ENCODE assay signal across 11 cellular contexts in the genomic region with DNA sequence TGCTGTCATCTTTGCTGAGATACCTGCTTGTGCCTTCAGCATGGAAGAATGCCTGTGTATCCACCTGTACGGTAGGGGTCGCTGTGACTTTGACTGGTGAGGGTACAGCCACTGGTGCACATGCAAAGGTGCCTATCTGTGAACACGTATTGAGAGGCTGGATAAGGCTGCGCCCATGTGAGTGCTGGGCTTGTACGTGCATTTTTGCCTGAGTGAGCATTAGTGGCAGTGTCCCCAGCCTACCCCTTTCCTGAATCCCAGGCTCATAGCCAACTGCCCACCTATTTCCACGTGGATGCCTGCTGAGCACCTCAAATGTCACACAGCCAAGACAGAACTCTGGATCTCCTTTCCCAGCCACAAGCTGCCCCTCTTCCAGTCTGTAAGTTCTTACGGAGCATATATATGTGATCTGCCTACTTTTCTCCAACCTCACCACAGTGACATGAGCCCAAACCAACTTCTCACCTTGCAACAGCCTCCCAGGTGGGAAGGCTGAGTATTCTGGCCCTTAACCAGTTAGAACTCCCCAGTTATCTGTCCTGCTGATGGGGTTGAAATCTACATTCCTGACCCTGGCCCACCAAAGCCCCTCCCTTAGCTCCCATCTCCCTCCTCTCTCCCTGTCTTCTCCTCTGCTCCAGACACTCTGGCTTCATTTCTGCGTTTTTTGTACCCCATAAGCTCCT. TPM values are rescaled to one million over a fixed set of nuclear protein-coding genes. Genes with fewer than 3 reads are reported as not detected.
DNase-seq lines count a peak whose midpoint lies in the region; TF ChIP-seq lines count a peak whose summit lies in the region.
"Had no signal": no experiment of that assay in that cellular context is flagged by ENCODE, and none has a peak within 500 bp of the region (broad histone marks: within the 10 kb centered on the region; RNA-seq: fewer than 3 reads in every experiment).

No MANE protein-coding gene starts in this region.

- peaks cover 5% of the 10 kb centered on the region for H3K36me3 Mint-ChIP-seq in osteocyte (ENCODE audit: unreplicated experiment)

- H3K27ac ChIP-seq in epithelial cell of prostate = peak overlapping the region; percentile 64

- H3K27me3 Mint-ChIP-seq in osteocyte (ENCODE audit: unreplicated experiment) = peaks cover 19% of the 10 kb centered on the region

- H3K4me3 Mint-ChIP-seq in osteocyte (ENCODE audit: unreplicated experiment) = peak overlapping the region; percentile 77
- H3K4me3 Mint-ChIP-seq: activated T-helper 17 cell treated with anti-CD3 and anti-CD28 coated beads, Interleukin-2, amount 50 U/mL, for 72 hours had no signal

- no peak for DNase-seq in GM10248 (ENCODE audit: extremely low spot score)
- DNase-seq in NCI-H146 (lab: John Stamatoyannopoulos, UW) = peak; percentile 93
- DNase-seq in epithelial cell of prostate (ENCODE audit: low read depth, low spot score) = no peak
- DNase-seq in osteocyte (ENCODE audit: extremely low spot score, unreplicated experiment) = no peak
- DNase-seq in activated gamma-delta T cell treated with Interleukin-2 at 50 U/mL for 16 hours = no peak
- no peak for DNase-seq in COLO829 (ENCODE audit: low spot score)
- DNase-seq in posterior cingulate gyrus = no peak
- no peak for DNase-seq in stimulated activated CD4-positive, alpha-beta T cell treated with anti-CD3 and anti-CD28 coated beads, Interleukin-4, amount 100 ng/mL, for 24 hours
- DNase-seq: EL had no signal

- TF ChIP-seq CTCF in GM10248 (IDR thresholded peaks at IDR 0.05; ENCODE audit: control extremely low read depth, extremely low read depth, low read depth, missing control alignments) (peak; percentile 11), osteocyte (IDR thresholded peaks at IDR 0.05) (peak; percentile 12)

- peaks cover 6% of the 10 kb centered on the region for H3K9me3 Mint-ChIP-seq in osteocyte (ENCODE audit: unreplicated experiment)
- H3K9me3 Mint-ChIP-seq: activated T-helper 17 cell treated with anti-CD3 and anti-CD28 coated beads, Interleukin-2, amount 50 U/mL, for 72 hours had no signal

- peak overlapping the region; percentile 86 for H3K27ac Mint-ChIP-seq in osteocyte (ENCODE audit: unreplicated experiment)
- H3K27ac Mint-ChIP-seq: activated T-helper 17 cell treated with anti-CD3 and anti-CD28 coated beads, Interleukin-2, amount 50 U/mL, for 72 hours had no signal

- POLR2A ChIA-PET in GM10248 (lab: Yijun Ruan, JAX) = no interaction called here

- CTCF ChIA-PET in GM10248 (lab: Yijun Ruan, JAX) = interaction anchor here (0.9 to 1.5 kb wide), 4 partner anchors 11 to 188 kb away, joined by 3 to 7 read pairs (median 4); no protein-coding TSS in a partner anchor

- peaks cover 26% of the 10 kb centered on the region for H3K4me1 Mint-ChIP-seq in osteocyte (ENCODE audit: unreplicated experiment)

- intact Hi-C loops in posterior cingulate gyrus (cut with DNase I) = no loop called here

RNA-seq across cellular contexts. Expression of a gene that starts 1.1 kb away (rescaled TPM):
- total RNA-seq in osteocyte = 21.6 and 24.8 TPM in 2 replicates
- total RNA-seq: activated T-helper 17 cell treated with anti-CD3 and anti-CD28 coated beads, Interleukin-2, amount 50 U/mL, for 72 hours; T-helper 1 cell treated with Interleukin-12 subunit alpha and Interleukin-12 subunit beta and Interleukin-4 antibody, amounts not matched to agents 30 ng/mL and 1 ng/mL, for 36 hours had no signal

RNA-seq across cellular contexts. Expression of a gene that starts 19.1 kb away (rescaled TPM):
- total RNA-seq in osteocyte = 13.6 and 15.4 TPM in 2 replicates

RNA-seq across cellular contexts. Expression of a gene that starts 57.1 kb away (rescaled TPM):
- 1.8 and 2.1 TPM in 2 replicates for total RNA-seq in osteocyte
- total RNA-seq: activated T-helper 17 cell treated with anti-CD3 and anti-CD28 coated beads, Interleukin-2, amount 50 U/mL, for 72 hours had no signal
